20 cellular contexts compared by ENCODE assay signal in the genomic region with DNA sequence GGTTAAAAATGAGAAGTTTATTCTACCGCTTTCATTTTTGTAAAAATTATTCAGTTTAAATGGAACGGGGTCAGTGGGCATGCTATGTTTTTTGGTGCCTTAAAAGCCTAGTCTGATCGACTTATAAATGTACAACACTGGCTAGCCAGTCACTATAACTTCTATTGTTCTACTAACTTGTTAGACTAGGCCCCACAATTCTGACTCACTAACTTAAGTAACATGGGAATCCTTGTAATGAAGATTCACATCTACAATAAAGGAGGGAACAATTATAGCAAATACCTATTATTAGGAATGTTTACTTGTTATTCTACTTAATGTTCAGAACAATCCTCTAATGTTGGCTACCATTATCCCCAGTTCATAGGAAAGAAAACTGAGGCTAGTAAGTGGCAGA.
"Had no signal": no experiment of that assay in that cellular context is flagged by ENCODE, and none has a peak within 500 bp of the region (broad histone marks: within the 10 kb centered on the region; RNA-seq: fewer than 3 reads in every experiment).

No MANE protein-coding gene starts in this region.

- H3K4me1 ChIP-seq: uterus had no signal

- DNase-seq: effector CD4-positive, alpha-beta T cell; endodermal cell; foreskin fibroblast; head of caudate nucleus; hippocampal formation; kidney glomerular epithelial cell; mucosa of descending colon; naive thymus-derived CD8-positive, alpha-beta T cell; right cardiac atrium; small intestine; stimulated activated CD4-positive, alpha-beta T cell treated with anti-CD3 and anti-CD28 coated beads, Interleukin-4, amount 100 ng/mL, for 1 hour; stimulated activated CD8-positive, alpha-beta memory T cell treated with anti-CD3 and anti-CD28 coated beads, Interleukin-4, amount 100 ng/mL, for 48 hours; stimulated activated naive CD8-positive, alpha-beta T cell treated with anti-CD3 and anti-CD28 coated beads, Interleukin-15, Interleukin-2, amounts not matched to agents 100 U/mL and 50 U/mL, for 24 hours; thyroid gland; uterus had no signal

- H3K27ac ChIP-seq: coronary artery, neutrophil, suprapubic skin, thyroid gland, uterus had no signal

- H3K4me3 ChIP-seq: coronary artery, mucosa of descending colon, suprapubic skin, thyroid gland, uterus had no signal

- H3K36me3 ChIP-seq: neutrophil, suprapubic skin, thyroid gland, uterus had no signal

- ATAC-seq: mucosa of descending colon; naive thymus-derived CD8-positive, alpha-beta T cell; right cardiac atrium; stimulated activated effector memory CD8-positive, alpha-beta T cell treated with anti-CD3 and anti-CD28 coated beads, Interleukin-12 subunit alpha, Interleukin-12 subunit beta, amount 100 ng/mL, for 72 hours; stimulated activated naive CD8-positive, alpha-beta T cell treated with anti-CD3 and anti-CD28 coated beads, Interleukin-15, Interleukin-2, amounts not matched to agents 100 U/mL and 50 U/mL, for 24 hours had no signal

- H3K27me3 ChIP-seq: neutrophil, suprapubic skin, thyroid gland, uterus had no signal

- H3K9me3 ChIP-seq: mucosa of descending colon, neutrophil, suprapubic skin, thyroid gland, uterus had no signal

- FAIRE-seq: endothelial cell of umbilical vein, small intestine had no signal
